In genomic region chr1:98075626-98076025, GRCh38 we compare ENCODE assay signal across 6 cellular contexts.
"Had no signal": no experiment of that assay in that cellular context is flagged by ENCODE, and none has a peak within 500 bp of the region (broad histone marks: within the 10 kb centered on the region; RNA-seq: fewer than 3 reads in every experiment).

No MANE protein-coding gene starts in this region.

- DNase-seq: H9, HCEC 1CT, KBM-7 had no signal

- H3K27ac ChIP-seq: HL-60 had no signal

- H3K4me3 ChIP-seq: GM23338 had no signal

- ATAC-seq: GM23338, HepG2 had no signal

- H3K4me2 ChIP-seq: GM23338 had no signal
